1 cellular context compared by ENCODE assay signal in genomic region chrX:129452523-129452922, GRCh38.
TF ChIP-seq lines count a peak whose summit lies in the region.

No MANE protein-coding gene starts in this region.

TF ChIP-seq in HepG2, 621 proteins besides CTCF, POLR2A, EP300 and RAD21 (continued from another document):
- TF ChIP-seq, protein P1, sequence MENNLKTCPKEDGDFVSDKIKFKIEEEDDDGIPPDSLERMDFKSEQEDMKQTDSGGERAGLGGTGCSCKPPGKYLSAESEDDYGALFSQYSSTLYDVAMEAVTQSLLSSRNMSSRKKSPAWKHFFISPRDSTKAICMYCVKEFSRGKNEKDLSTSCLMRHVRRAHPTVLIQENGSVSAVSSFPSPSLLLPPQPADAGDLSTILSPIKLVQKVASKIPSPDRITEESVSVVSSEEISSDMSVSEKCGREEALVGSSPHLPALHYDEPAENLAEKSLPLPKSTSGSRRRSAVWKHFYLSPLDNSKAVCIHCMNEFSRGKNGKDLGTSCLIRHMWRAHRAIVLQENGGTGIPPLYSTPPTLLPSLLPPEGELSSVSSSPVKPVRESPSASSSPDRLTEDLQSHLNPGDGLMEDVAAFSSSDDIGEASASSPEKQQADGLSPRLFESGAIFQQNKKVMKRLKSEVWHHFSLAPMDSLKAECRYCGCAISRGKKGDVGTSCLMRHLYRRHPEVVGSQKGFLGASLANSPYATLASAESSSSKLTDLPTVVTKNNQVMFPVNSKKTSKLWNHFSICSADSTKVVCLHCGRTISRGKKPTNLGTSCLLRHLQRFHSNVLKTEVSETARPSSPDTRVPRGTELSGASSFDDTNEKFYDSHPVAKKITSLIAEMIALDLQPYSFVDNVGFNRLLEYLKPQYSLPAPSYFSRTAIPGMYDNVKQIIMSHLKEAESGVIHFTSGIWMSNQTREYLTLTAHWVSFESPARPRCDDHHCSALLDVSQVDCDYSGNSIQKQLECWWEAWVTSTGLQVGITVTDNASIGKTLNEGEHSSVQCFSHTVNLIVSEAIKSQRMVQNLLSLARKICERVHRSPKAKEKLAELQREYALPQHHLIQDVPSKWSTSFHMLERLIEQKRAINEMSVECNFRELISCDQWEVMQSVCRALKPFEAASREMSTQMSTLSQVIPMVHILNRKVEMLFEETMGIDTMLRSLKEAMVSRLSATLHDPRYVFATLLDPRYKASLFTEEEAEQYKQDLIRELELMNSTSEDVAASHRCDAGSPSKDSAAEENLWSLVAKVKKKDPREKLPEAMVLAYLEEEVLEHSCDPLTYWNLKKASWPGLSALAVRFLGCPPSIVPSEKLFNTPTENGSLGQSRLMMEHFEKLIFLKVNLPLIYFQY (CRISPR knock-in tag; IDR thresholded peaks at IDR 0.05; ENCODE audit: borderline replicate concordance) = no peak
